Comparison of ENCODE assay signal across 17 cellular contexts in the genomic region with DNA sequence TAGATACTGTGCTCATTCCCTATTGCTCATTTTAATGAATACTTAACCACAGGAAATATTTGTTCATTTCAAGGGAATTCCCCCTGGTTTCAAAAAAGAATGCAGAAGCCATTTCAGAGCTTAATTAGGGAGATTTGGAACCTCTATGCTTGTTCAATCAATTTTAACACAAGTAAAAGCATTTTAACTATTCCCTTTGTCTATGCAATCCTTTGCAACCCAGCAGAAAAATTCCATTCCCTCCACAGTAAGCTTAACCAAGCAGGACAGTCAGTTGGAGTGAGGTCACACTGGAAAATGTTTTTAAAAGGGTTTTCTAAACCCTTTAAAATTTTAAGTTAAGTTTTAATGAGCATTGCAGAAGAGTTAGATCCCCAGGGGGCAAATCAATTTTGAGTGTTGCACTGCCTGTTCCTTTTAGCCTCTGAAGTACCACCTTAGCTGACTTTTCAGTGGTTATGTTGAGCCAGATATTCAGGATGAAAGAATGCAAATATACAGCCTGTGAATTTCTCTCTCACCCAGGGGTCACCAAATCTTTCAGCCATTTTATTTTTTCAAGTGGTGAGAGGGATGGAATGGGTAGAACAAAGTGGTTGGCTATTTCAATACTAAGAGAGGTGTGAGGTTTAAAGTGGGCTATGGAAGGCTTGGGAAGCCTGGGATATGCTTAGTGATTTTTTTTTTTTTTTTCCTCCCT.
DNase-seq lines count a peak whose midpoint lies in the region; ATAC-seq and TF ChIP-seq lines count a peak whose summit lies in the region.
"Had no signal": no experiment of that assay in that cellular context is flagged by ENCODE, and none has a peak within 500 bp of the region (broad histone marks: within the 10 kb centered on the region; RNA-seq: fewer than 3 reads in every experiment).

No MANE protein-coding gene starts in this region.

- peak; percentile 74 for ATAC-seq in WTC11
- ATAC-seq in stimulated activated naive B cell treated with anti-CD40 and anti-IgM and Interleukin-4, amounts not matched to agents 10 μg/mL and 1 μg/mL and 100 μg/mL, for 72 hours (replicated peaks): no peak
- no peak for ATAC-seq in GM21529 (IDR thresholded peaks at IDR 0.05; ENCODE audit: unreplicated experiment)
- ATAC-seq: K562, left lobe of liver had no signal

- no peak overlapping the region for H3T11ph ChIP-seq in H9 (ENCODE audit: low read length)

- H2BK12ac ChIP-seq in H9 (ENCODE audit: insufficient read length, low read depth, low read length): no peak overlapping the region

- H3K27me3 ChIP-seq in H9 (ENCODE audit: insufficient read depth, low read length): no peaks in the 10 kb centered on the region
- H3K27me3 ChIP-seq in prostate gland (replicated peaks; ENCODE audit: insufficient read depth): no peaks in the 10 kb centered on the region
- H3K27me3 ChIP-seq: right atrium auricular region, uterus had no signal

- no peak overlapping the region for H4K5ac ChIP-seq in H9 (ENCODE audit: insufficient read length, low read depth, low read length)

- H3K36me3 Mint-ChIP-seq in H9 (ENCODE audit: insufficient read depth in 1 of 3, low read depth in 3 of 3) (no peaks in the 10 kb centered on the region), WTC11 (no peaks in the 10 kb centered on the region)
- no peaks in the 10 kb centered on the region for H3K36me3 Mint-ChIP-seq in stimulated activated naive B cell treated with anti-CD40 and anti-IgM and Interleukin-4, amounts not matched to agents 10 μg/mL and 1 μg/mL and 100 μg/mL, for 72 hours

- no peak overlapping the region for H3K4me3 ChIP-seq in prostate gland
- H3K4me3 ChIP-seq: K562, right atrium auricular region, uterus had no signal

- POLR2A ChIA-PET in WTC11 (lab: Charles Lee): no interaction called here

- peak overlapping the region; percentile 66 to 91 (median 69); a peak in 5 of 7 replicates for H3K27ac Mint-ChIP-seq in H9
- peak overlapping the region; percentile 19 for H3K27ac Mint-ChIP-seq in WTC11
- no peak overlapping the region for H3K27ac Mint-ChIP-seq in stimulated activated naive B cell treated with anti-CD40 and anti-IgM and Interleukin-4, amounts not matched to agents 10 μg/mL and 1 μg/mL and 100 μg/mL, for 72 hours

- H2BK5ac ChIP-seq in H9 (ENCODE audit: insufficient read length, low read length): no peak overlapping the region

- H2BK120ac ChIP-seq in H9 (ENCODE audit: low read depth, low read length, poor library complexity, severe bottlenecking): no peak overlapping the region

- H3K4me3 Mint-ChIP-seq in H9 (no peak overlapping the region), WTC11 (no peak overlapping the region)
- no peak overlapping the region for H3K4me3 Mint-ChIP-seq in stimulated activated naive B cell treated with anti-CD40 and anti-IgM and Interleukin-4, amounts not matched to agents 10 μg/mL and 1 μg/mL and 100 μg/mL, for 72 hours

- H3K9me3 Mint-ChIP-seq in H9 (no peaks in the 10 kb centered on the region), WTC11 (no peaks in the 10 kb centered on the region)
- H3K9me3 Mint-ChIP-seq in stimulated activated naive B cell treated with anti-CD40 and anti-IgM and Interleukin-4, amounts not matched to agents 10 μg/mL and 1 μg/mL and 100 μg/mL, for 72 hours: no peaks in the 10 kb centered on the region

- no peak overlapping the region for H3K4me2 ChIP-seq in H9 (ENCODE audit: insufficient read depth, insufficient read length, low read length)

- H3K4me1 ChIP-seq in H9 (ENCODE audit: insufficient read depth, low read length): 0 out of 2 replicates have a peak, but pooled peaks cover 3% of the 10 kb centered on the region
- no peaks in the 10 kb centered on the region for H3K4me1 ChIP-seq in prostate gland (replicated peaks)
- H3K4me1 ChIP-seq: right atrium auricular region, uterus had no signal

- H3K23me2 ChIP-seq in H9 (ENCODE audit: insufficient read length, low read depth, low read length, poor library complexity, severe bottlenecking): no peaks in the 10 kb centered on the region

- no peak overlapping the region for H3K18ac ChIP-seq in H9 (ENCODE audit: insufficient read length, low read depth, low read length)

- no peak overlapping the region for H3K27ac ChIP-seq in H9 (ENCODE audit: insufficient read length, low read depth, low read length)
- H3K27ac ChIP-seq in prostate gland: no peak overlapping the region
- H3K27ac ChIP-seq: right atrium auricular region, uterus, WERI-Rb-1 had no signal

- H3K9me3 ChIP-seq in H9 (ENCODE audit: control insufficient read depth, low read depth, low read length) (no peaks in the 10 kb centered on the region), prostate gland (no peaks in the 10 kb centered on the region)
- H3K9me3 ChIP-seq: right atrium auricular region, uterus had no signal

- H3K56ac ChIP-seq in H9 (ENCODE audit: insufficient read length, low read depth, low read length): no peak overlapping the region

- no peak overlapping the region for H4K91ac ChIP-seq in H9 (ENCODE audit: insufficient read length, low read depth, low read length)

- no peak overlapping the region for H4K8ac ChIP-seq in H9 (replicated peaks; ENCODE audit: insufficient read length, low read depth, low read length)

- no peak overlapping the region for H2AK5ac ChIP-seq in H9 (ENCODE audit: insufficient read length, low read length)

- no peaks in the 10 kb centered on the region for H4K20me1 ChIP-seq in H9 (ENCODE audit: control insufficient read depth, insufficient read depth, insufficient read length)

- H3K27me3 Mint-ChIP-seq in H9 (ENCODE audit: low read depth) (no peaks in the 10 kb centered on the region; the same call in 1 of the 2 replicates), WTC11 (ENCODE audit: low read depth) (no peaks in the 10 kb centered on the region)
- no peaks in the 10 kb centered on the region for H3K27me3 Mint-ChIP-seq in stimulated activated naive B cell treated with anti-CD40 and anti-IgM and Interleukin-4, amounts not matched to agents 10 μg/mL and 1 μg/mL and 100 μg/mL, for 72 hours

- no peak overlapping the region for H3K4ac ChIP-seq in H9 (ENCODE audit: low read depth, low read length)

- no peak overlapping the region for H3K23ac ChIP-seq in H9 (ENCODE audit: insufficient read length, low read depth, low read length)

- no peaks in the 10 kb centered on the region for H3K79me1 ChIP-seq in H9 (ENCODE audit: insufficient read depth, low read depth, low read length, poor library complexity, severe bottlenecking)

- H3K36me3 ChIP-seq in prostate gland: no peaks in the 10 kb centered on the region
- H3K36me3 ChIP-seq: right atrium auricular region, uterus, WERI-Rb-1 had no signal

- DNase-seq in H9: no peak
- no peak for DNase-seq in WTC11 (ENCODE audit: low spot score)
- DNase-seq in iPS DF 19.7 (ENCODE audit: low read depth, low spot score): peak; percentile 30
- DNase-seq in stromal cell of bone marrow (ENCODE audit: low read depth): peak; percentile 41
- DNase-seq in stimulated activated naive B cell treated with anti-CD40 and anti-IgM and Interleukin-4, amounts not matched to agents 10 μg/mL and 1 μg/mL and 100 μg/mL, for 72 hours: no peak
- no peak for DNase-seq in prostate gland (ENCODE audit: low spot score)
- DNase-seq: activated T-cell treated with anti-CD3 and anti-CD28 coated beads for 4 hours, DMS79 treated with DMSO at 0.1 percent for 48 hours, foreskin melanocyte, NCI-H2171 treated with DMSO at 0.1 percent for 48 hours, RPMI8226, uterus, WERI-Rb-1 had no signal

- no peak for TF ChIP-seq POLR2A in prostate gland (IDR thresholded peaks at IDR 0.05)

- CTCF ChIA-PET in WTC11 (lab: Charles Lee): no interaction called here

- no peak overlapping the region for H3K9ac ChIP-seq in H9 (ENCODE audit: extremely low read depth, insufficient read length, low read length)

- intact Hi-C loops in prostate gland (cut with DNase I): no loop called here

- no peak overlapping the region for H3K14ac ChIP-seq in H9 (ENCODE audit: insufficient read depth, low read length)

- H3K79me2 ChIP-seq in H9 (ENCODE audit: insufficient read depth, low read length): no peaks in the 10 kb centered on the region

- no peak overlapping the region for H2BK15ac ChIP-seq in H9 (ENCODE audit: low read depth, low read length)

- H3K4me1 Mint-ChIP-seq in H9: peaks cover 9 to 12% of the 10 kb centered on the region in 2 experiments
- H3K4me1 Mint-ChIP-seq in WTC11: peaks cover 25% of the 10 kb centered on the region
- H3K4me1 Mint-ChIP-seq in stimulated activated naive B cell treated with anti-CD40 and anti-IgM and Interleukin-4, amounts not matched to agents 10 μg/mL and 1 μg/mL and 100 μg/mL, for 72 hours: no peaks in the 10 kb centered on the region

- no peak overlapping the region for H2BK20ac ChIP-seq in H9 (ENCODE audit: low read depth, low read length, poor library complexity, severe bottlenecking)

- TF ChIP-seq CTCF in H9 (conservative IDR thresholded peaks at IDR 0.05): no peak
- TF ChIP-seq CTCF in WTC11 (IDR thresholded peaks at IDR 0.05): no peak
- TF ChIP-seq CTCF in prostate gland (IDR thresholded peaks at IDR 0.05): no peak

- H2AFZ ChIP-seq in H9 (ENCODE audit: low read length): peak overlapping the region; percentile 92

TF ChIP-seq in WTC11, 78 proteins besides CTCF, POLR2A, EP300 and RAD21 (continues in another document):
- no peak for TF ChIP-seq MXD4 (CRISPR knock-in tag; IDR thresholded peaks at IDR 0.05; ENCODE audit: borderline replicate concordance)
- TF ChIP-seq GABPB1 (CRISPR knock-in tag; IDR thresholded peaks at IDR 0.05): no peak
- TF ChIP-seq ZNF416 (CRISPR knock-in tag; IDR thresholded peaks at IDR 0.05): no peak
- no peak for TF ChIP-seq HMGXB4 (CRISPR knock-in tag; IDR thresholded peaks at IDR 0.05)
- no peak for TF ChIP-seq RELA (CRISPR knock-in tag; IDR thresholded peaks at IDR 0.05; ENCODE audit: borderline replicate concordance)
- TF ChIP-seq, protein P1, sequence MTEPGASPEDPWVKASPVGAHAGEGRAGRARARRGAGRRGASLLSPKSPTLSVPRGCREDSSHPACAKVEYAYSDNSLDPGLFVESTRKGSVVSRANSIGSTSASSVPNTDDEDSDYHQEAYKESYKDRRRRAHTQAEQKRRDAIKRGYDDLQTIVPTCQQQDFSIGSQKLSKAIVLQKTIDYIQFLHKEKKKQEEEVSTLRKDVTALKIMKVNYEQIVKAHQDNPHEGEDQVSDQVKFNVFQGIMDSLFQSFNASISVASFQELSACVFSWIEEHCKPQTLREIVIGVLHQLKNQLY (CRISPR knock-in tag; IDR thresholded peaks at IDR 0.05): no peak

Comparison
In these comparisons a context has a peak if more than half of its experiments do, and no peak if none do; other contexts are left out.
1. DNase-seq: peak in iPS DF 19.7 (single experiment) and stromal cell of bone marrow (single experiment); none in H9 (single experiment), WTC11 (single experiment), stimulated activated naive B cell treated with anti-CD40 and anti-IgM and Interleukin-4, amounts not matched to agents 10 μg/mL and 1 μg/mL and 100 μg/mL, for 72 hours (single experiment) and prostate gland (single experiment).